In genomic region chr7:24964177-24964576, GRCh38 we compare ENCODE assay signal across 20 cellular contexts. TPM values are rescaled to one million over a fixed set of nuclear protein-coding genes. Genes with fewer than 3 reads are reported as not detected.
DNase-seq lines count a peak whose midpoint lies in the region; ATAC-seq, FAIRE-seq and TF ChIP-seq lines count a peak whose summit lies in the region.
"Had no signal": no experiment of that assay in that cellular context is flagged by ENCODE, and none has a peak within 500 bp of the region (broad histone marks: within the 10 kb centered on the region; RNA-seq: fewer than 3 reads in every experiment).

No MANE protein-coding gene starts in this region.

- no peaks in the 10 kb centered on the region for H3K9me3 ChIP-seq in CD4-positive, CD25-positive, alpha-beta regulatory T cell (ENCODE audit: control insufficient read depth in 2 of 2, low read length in 2 of 2)
- H3K9me3 ChIP-seq in fibroblast of lung (ENCODE audit: control insufficient read depth, insufficient read depth, low read depth, low read length), result no peaks in the 10 kb centered on the region
- H3K9me3 ChIP-seq: gastroesophageal sphincter, right lobe of liver had no signal

- H3K4me1 ChIP-seq in CD4-positive, CD25-positive, alpha-beta regulatory T cell (ENCODE audit: control insufficient read depth, insufficient read depth, low read length, poor library complexity, severe bottlenecking), result peaks cover 49% of the 10 kb centered on the region
- H3K4me1 ChIP-seq in fibroblast of lung (ENCODE audit: control insufficient read depth, extremely low read depth, insufficient read depth, low read length), result peaks cover 7% of the 10 kb centered on the region
- H3K4me1 ChIP-seq: gastroesophageal sphincter, right lobe of liver had no signal

- TF ChIP-seq CTCF in fibroblast of lung (conservative IDR thresholded peaks at IDR 0.05 in 1 of 2, IDR thresholded peaks at IDR 0.05 in 1 of 2; ENCODE audit: low read depth in 1 of 2, low read length in 2 of 2), result no peak
- no peak for TF ChIP-seq CTCF in brain microvascular endothelial cell (IDR thresholded peaks at IDR 0.05; ENCODE audit: low read depth, low read length, missing control alignments)

- no peaks in the 10 kb centered on the region for H3K27me3 Mint-ChIP-seq in CD4-positive, CD25-positive, alpha-beta regulatory T cell
- no peaks in the 10 kb centered on the region for H3K27me3 Mint-ChIP-seq in activated naive CD4-positive, alpha-beta T cell treated with anti-CD3 and anti-CD28 coated beads, Interleukin-2, amount 10 ng/mL, durations not matched to agents 7 days and 5 days

- H3K27ac ChIP-seq in CD4-positive, CD25-positive, alpha-beta regulatory T cell (ENCODE audit: insufficient read depth, low read length, poor library complexity, severe bottlenecking), result no peak overlapping the region
- H3K27ac ChIP-seq in fibroblast of lung (ENCODE audit: insufficient read depth, low read length), result no peak overlapping the region
- no peak overlapping the region for H3K27ac ChIP-seq in brain microvascular endothelial cell
- H3K27ac ChIP-seq: gastroesophageal sphincter, right lobe of liver had no signal

- H3K79me2 ChIP-seq in fibroblast of lung (ENCODE audit: control insufficient read depth, insufficient read depth, low read length), result peaks cover 84% of the 10 kb centered on the region

- H3K36me3 Mint-ChIP-seq in CD4-positive, CD25-positive, alpha-beta regulatory T cell, result no peaks in the 10 kb centered on the region
- H3K36me3 Mint-ChIP-seq in activated naive CD4-positive, alpha-beta T cell treated with anti-CD3 and anti-CD28 coated beads, Interleukin-2, amount 10 ng/mL, durations not matched to agents 7 days and 5 days, result peaks cover 21% of the 10 kb centered on the region

- peak overlapping the region in 2 of 3 donors; percentile 2 to 29 for H3K27ac Mint-ChIP-seq in CD4-positive, CD25-positive, alpha-beta regulatory T cell
- H3K27ac Mint-ChIP-seq in activated naive CD4-positive, alpha-beta T cell treated with anti-CD3 and anti-CD28 coated beads, Interleukin-2, amount 10 ng/mL, durations not matched to agents 7 days and 5 days, result no peak overlapping the region

- in situ Hi-C loops in brain microvascular endothelial cell (cut with HindIII; ENCODE audit: low pct_ligation_motif_present, low sequenced_read_pairs), result no loop called here

- no peak overlapping the region for H3K4me3 Mint-ChIP-seq in CD4-positive, CD25-positive, alpha-beta regulatory T cell
- no peak overlapping the region for H3K4me3 Mint-ChIP-seq in activated naive CD4-positive, alpha-beta T cell treated with anti-CD3 and anti-CD28 coated beads, Interleukin-2, amount 10 ng/mL, durations not matched to agents 7 days and 5 days

- peak overlapping the region; percentile 8 for H3K4me2 ChIP-seq in fibroblast of lung (ENCODE audit: extremely low read depth, insufficient read depth, low read length)

- no peak for ATAC-seq in CD4-positive, CD25-positive, alpha-beta regulatory T cell (ENCODE audit: low read depth in 2 of 2)
- no peak for ATAC-seq in HG02588 (IDR thresholded peaks at IDR 0.05; ENCODE audit: unreplicated experiment)
- ATAC-seq: gastroesophageal sphincter had no signal

- H3K27me3 ChIP-seq in CD4-positive, CD25-positive, alpha-beta regulatory T cell (ENCODE audit: control insufficient read depth, insufficient read depth, low read length), result no peaks in the 10 kb centered on the region
- H3K27me3 ChIP-seq in fibroblast of lung (ENCODE audit: control insufficient read depth, insufficient read depth, low read length) (no peaks in the 10 kb centered on the region), brain microvascular endothelial cell (replicated peaks) (no peaks in the 10 kb centered on the region)
- H3K27me3 ChIP-seq: gastroesophageal sphincter, right lobe of liver had no signal

- FAIRE-seq in RCC 7860 (lab: Jason Lieb, UNC), result no peak

- no peaks in the 10 kb centered on the region for H4K20me1 ChIP-seq in fibroblast of lung (ENCODE audit: control insufficient read depth, extremely low read depth, insufficient read depth, low read length)

- H3K9me3 Mint-ChIP-seq in CD4-positive, CD25-positive, alpha-beta regulatory T cell, result peaks cover 0 to 4% (median 0%) of the 10 kb centered on the region in 7 donors
- H3K9me3 Mint-ChIP-seq in activated naive CD4-positive, alpha-beta T cell treated with anti-CD3 and anti-CD28 coated beads, Interleukin-2, amount 10 ng/mL, durations not matched to agents 7 days and 5 days, result no peaks in the 10 kb centered on the region

- H3K4me3 ChIP-seq in CD4-positive, CD25-positive, alpha-beta regulatory T cell (ENCODE audit: low read depth, low read length), result no peak overlapping the region
- H3K4me3 ChIP-seq in fibroblast of lung (replicated peaks in 1 of 4; ENCODE audit: control extremely low read depth in 1 of 4, insufficient read depth in 1 of 4, low read depth in 3 of 4, low read length in 4 of 4) (no peak overlapping the region), brain microvascular endothelial cell (ENCODE audit: low read depth, low read length) (no peak overlapping the region)
- H3K4me3 ChIP-seq: gastroesophageal sphincter, right lobe of liver had no signal

- H2AFZ ChIP-seq in fibroblast of lung (ENCODE audit: low read length), result no peak overlapping the region

- H3K4me1 Mint-ChIP-seq in CD4-positive, CD25-positive, alpha-beta regulatory T cell, result peaks cover 40 to 78% (median 67%) of the 10 kb centered on the region in 4 donors
- H3K4me1 Mint-ChIP-seq in activated naive CD4-positive, alpha-beta T cell treated with anti-CD3 and anti-CD28 coated beads, Interleukin-2, amount 10 ng/mL, durations not matched to agents 7 days and 5 days, result peaks cover 73% of the 10 kb centered on the region

- no peaks in the 10 kb centered on the region for H3K36me3 ChIP-seq in CD4-positive, CD25-positive, alpha-beta regulatory T cell (ENCODE audit: control insufficient read depth, insufficient read depth, low read length)
- H3K36me3 ChIP-seq in fibroblast of lung (ENCODE audit: control insufficient read depth, insufficient read depth, low read length) (no peaks in the 10 kb centered on the region), brain microvascular endothelial cell (replicated peaks) (no peaks in the 10 kb centered on the region)
- H3K36me3 ChIP-seq: gastroesophageal sphincter, right lobe of liver had no signal

- H3K9ac ChIP-seq in fibroblast of lung (ENCODE audit: insufficient read depth, low read length), result no peak overlapping the region

- CTCF ChIA-PET in activated naive CD4-positive, alpha-beta T cell treated with anti-CD3 and anti-CD28 coated beads, Interleukin-2, amount 10 ng/mL, durations not matched to agents 7 days and 5 days (lab: Charles Lee), result interaction anchor here (0.9 to 1.4 kb wide), 2 partner anchors 41 to 68 kb away, joined by 3 read pairs; no protein-coding TSS in a partner anchor

- no peak for DNase-seq in CD4-positive, CD25-positive, alpha-beta regulatory T cell
- peak; percentile 42 for DNase-seq in EL
- peak; percentile 43 for DNase-seq in RCC 7860 (ENCODE audit: low spot score)
- no peak for DNase-seq in fibroblast of lung (ENCODE audit: low read depth in 2 of 2)
- no peak for DNase-seq in brain microvascular endothelial cell
- no peak for DNase-seq in activated naive CD4-positive, alpha-beta T cell treated with anti-CD3 and anti-CD28 coated beads, Interleukin-2, amount 10 ng/mL, durations not matched to agents 7 days and 5 days
- DNase-seq: activated CD4-positive, alpha-beta T cell treated with anti-CD3 and anti-CD28 coated beads for 4 hours; activated T-cell treated with anti-CD3 and anti-CD28 coated beads, Interleukin-2, amount 50 U/mL, for 48 hours; AML-193; DMS 273 treated with DMSO at 0.1 percent for 48 hours; Kasumi-1; left ventricle myocardium superior; NCI-H146; NCI-H345; right lobe of liver; SIG-M5; stimulated activated CD4-positive, alpha-beta T cell treated with anti-CD3 and anti-CD28 coated beads, Interleukin-1b, Interleukin-23, amount 100 ng/mL, for 48 hours; T1000 had no signal

RNA-seq across cellular contexts. Expression of gene OSBPL3, which starts 15.8 kb away (rescaled TPM):
- total RNA-seq in CD4-positive, CD25-positive, alpha-beta regulatory T cell, result 43.0 TPM
- polyA plus RNA-seq in CD4-positive, CD25-positive, alpha-beta regulatory T cell, result 10 to 100 TPM in 2 of 4 donors, 1 to 10 TPM in 2; 9.1 to 14.5 (median 11.9) TPM
- 22.6 and 70.2 TPM in 2 replicates for total RNA-seq in fibroblast of lung
- 22.7 and 38.2 TPM in 2 replicates for polyA plus RNA-seq in fibroblast of lung
- polyA plus RNA-seq in fibroblast of lung (2012), result 14.4 and 25.6 TPM in 2 replicates
- 8.6 and 29.1 TPM in 2 replicates for polyA minus RNA-seq in fibroblast of lung (ENCODE audit: low replicate concordance)

Comparison
In these comparisons a context has a peak if more than half of its experiments do, and no peak if none do; other contexts are left out.
1. DNase-seq: peak in EL (single experiment) and RCC 7860 (single experiment); none in CD4-positive, CD25-positive, alpha-beta regulatory T cell (0 of 3), fibroblast of lung (0 of 2), brain microvascular endothelial cell (single experiment) and activated naive CD4-positive, alpha-beta T cell treated with anti-CD3 and anti-CD28 coated beads, Interleukin-2, amount 10 ng/mL, durations not matched to agents 7 days and 5 days (single experiment).